In genomic region chr4:151400343-151400742, GRCh38 we compare ENCODE assay signal across 26 cellular contexts.
"Had no signal": no experiment of that assay in that cellular context is flagged by ENCODE, and none has a peak within 500 bp of the region (broad histone marks: within the 10 kb centered on the region; RNA-seq: fewer than 3 reads in every experiment).

No MANE protein-coding gene starts in this region.

- H3K9me3 Mint-ChIP-seq: dendritic cell treated with granulocyte-macrophage colony-stimulating factor and Interleukin-4, amounts not matched to agents 40 ng/mL and 50 ng/mL, for 4 days; effector memory CD8-positive, alpha-beta T cell had no signal

- H3K4me3 ChIP-seq: colonic mucosa, coronary artery, dorsolateral prefrontal cortex, esophagus muscularis mucosa, esophagus squamous epithelium, gastrocnemius medialis, gastroesophageal sphincter, heart left ventricle, heart right ventricle, hepatocyte had no signal

- H3K27me3 Mint-ChIP-seq: dendritic cell treated with granulocyte-macrophage colony-stimulating factor and Interleukin-4, amounts not matched to agents 40 ng/mL and 50 ng/mL, for 4 days had no signal

- ATAC-seq: effector memory CD8-positive, alpha-beta T cell; esophagus mucosa; foreskin keratinocyte; gastrocnemius medialis; gastroesophageal sphincter; heart left ventricle; heart right ventricle had no signal

- H3K4me1 ChIP-seq: colonic mucosa, esophagus muscularis mucosa, esophagus squamous epithelium, foreskin keratinocyte, gastroesophageal sphincter, heart left ventricle had no signal

- H3K79me2 ChIP-seq: hepatocyte had no signal

- H3K4me3 Mint-ChIP-seq: dendritic cell treated with granulocyte-macrophage colony-stimulating factor and Interleukin-4, amounts not matched to agents 40 ng/mL and 50 ng/mL, for 4 days; effector memory CD8-positive, alpha-beta T cell; endodermal cell had no signal

- H3K36me3 ChIP-seq: colonic mucosa, esophagus muscularis mucosa, esophagus squamous epithelium, gastrocnemius medialis, gastroesophageal sphincter, heart left ventricle, heart right ventricle had no signal

- H3K9me3 ChIP-seq: colonic mucosa, esophagus squamous epithelium, gastrocnemius medialis, gastroesophageal sphincter had no signal

- H3K27ac ChIP-seq: colonic mucosa, coronary artery, dorsolateral prefrontal cortex, epithelial cell of prostate, esophagus muscularis mucosa, esophagus squamous epithelium, foreskin keratinocyte, gastrocnemius medialis, gastroesophageal sphincter, heart left ventricle, heart right ventricle, hepatocyte had no signal

- H2AFZ ChIP-seq: hepatocyte had no signal

- H3K4me2 ChIP-seq: hepatocyte had no signal

- H3K27ac Mint-ChIP-seq: dendritic cell treated with granulocyte-macrophage colony-stimulating factor and Interleukin-4, amounts not matched to agents 40 ng/mL and 50 ng/mL, for 4 days; effector memory CD8-positive, alpha-beta T cell; endodermal cell had no signal

- H3K27me3 ChIP-seq: colonic mucosa, dorsolateral prefrontal cortex, esophagus muscularis mucosa, esophagus squamous epithelium, foreskin keratinocyte, gastrocnemius medialis, gastroesophageal sphincter, heart left ventricle, heart right ventricle, hepatocyte had no signal

- DNase-seq: colonic mucosa; cortex of kidney; dermis blood vessel endothelial cell; dorsolateral prefrontal cortex; effector CD4-positive, alpha-beta T cell; effector CD8-positive, alpha-beta T cell; effector memory CD4-positive, alpha-beta T cell; effector memory CD8-positive, alpha-beta T cell; endodermal cell; erythroblast; esophagus squamous epithelium; foreskin fibroblast; foreskin keratinocyte; foreskin melanocyte; gastrocnemius medialis; glutamatergic neuron; head of caudate nucleus; heart left ventricle; heart right ventricle had no signal
